In genomic region chr7:139993592-139993991, GRCh38 we compare ENCODE assay signal across 23 cellular contexts.
"Had no signal": no experiment of that assay in that cellular context is flagged by ENCODE, and none has a peak within 500 bp of the region (broad histone marks: within the 10 kb centered on the region; RNA-seq: fewer than 3 reads in every experiment).

No MANE protein-coding gene starts in this region.

- H3K36me3 Mint-ChIP-seq: naive B cell; natural killer cell treated with Interleukin-12 subunit alpha and Interleukin-12 subunit beta and Interleukin-15 and Interleukin-18, amount 100 ng/mL, for 72 hours; stimulated activated memory B cell treated with anti-CD40 and anti-IgM and Interleukin-4, amounts not matched to agents 10 μg/mL and 1 μg/mL and 100 μg/mL, for 72 hours had no signal

- FAIRE-seq: frontal cortex had no signal

- H3K4me1 ChIP-seq: prostate gland, spleen, transverse colon, upper lobe of right lung had no signal

- H3K27ac ChIP-seq: lower lobe of right lung, neutrophil, parathyroid adenoma, prostate gland, right atrium auricular region, skin epidermis, transverse colon, upper lobe of right lung had no signal

- H3K9ac ChIP-seq: parathyroid adenoma had no signal

- H3K36me3 ChIP-seq: lower lobe of right lung, prostate gland, right atrium auricular region, transverse colon, upper lobe of right lung, uterus had no signal

- DNase-seq: cortex of kidney; effector CD4-positive, alpha-beta T cell; immature natural killer cell; islet precursor cell; kidney glomerular epithelial cell; left ventricle myocardium superior; lower lobe of right lung; naive B cell; stimulated activated CD4-positive, alpha-beta T cell treated with anti-CD3 and anti-CD28 coated beads, Interleukin-4, amount 100 ng/mL, for 4 hours; stimulated activated naive CD8-positive, alpha-beta T cell treated with anti-CD3 and anti-CD28 coated beads, Interleukin-15, Interleukin-2, amounts not matched to agents 100 U/mL and 50 U/mL, for 24 hours; transverse colon; upper lobe of right lung; uterus had no signal

- H3K4me3 ChIP-seq: lower lobe of right lung, prostate gland, right atrium auricular region, skin epidermis, spleen, transverse colon, upper lobe of right lung, uterus had no signal

- H3K27me3 ChIP-seq: neutrophil, right atrium auricular region, spleen, transverse colon, upper lobe of right lung, uterus had no signal

- H3K4me3 Mint-ChIP-seq: immature natural killer cell; naive B cell; natural killer cell treated with Interleukin-12 subunit alpha and Interleukin-12 subunit beta and Interleukin-15 and Interleukin-18, amount 100 ng/mL, for 72 hours; neural crest cell; stimulated activated memory B cell treated with anti-CD40 and anti-IgM and Interleukin-4, amounts not matched to agents 10 μg/mL and 1 μg/mL and 100 μg/mL, for 72 hours had no signal

- H3K9me3 ChIP-seq: lower lobe of right lung, neutrophil, prostate gland, right atrium auricular region, spleen, transverse colon, upper lobe of right lung, uterus had no signal

- H3K27ac Mint-ChIP-seq: naive B cell; natural killer cell treated with Interleukin-12 subunit alpha and Interleukin-12 subunit beta and Interleukin-15 and Interleukin-18, amount 100 ng/mL, for 72 hours; stimulated activated memory B cell treated with anti-CD40 and anti-IgM and Interleukin-4, amounts not matched to agents 10 μg/mL and 1 μg/mL and 100 μg/mL, for 72 hours had no signal

- H3K79me2 ChIP-seq: parathyroid adenoma had no signal

- ATAC-seq: left ventricle myocardium superior; lower lobe of right lung; natural killer cell treated with Interleukin-12 subunit alpha and Interleukin-12 subunit beta and Interleukin-15 and Interleukin-18, amount 100 ng/mL, for 72 hours; stimulated activated memory B cell treated with anti-CD40 and anti-IgM and Interleukin-4, amounts not matched to agents 10 μg/mL and 1 μg/mL and 100 μg/mL, for 72 hours; stimulated activated naive CD8-positive, alpha-beta T cell treated with anti-CD3 and anti-CD28 coated beads, Interleukin-15, Interleukin-2, amounts not matched to agents 100 U/mL and 50 U/mL, for 24 hours; upper lobe of right lung had no signal

- H2AFZ ChIP-seq: parathyroid adenoma had no signal

- H3K27me3 Mint-ChIP-seq: natural killer cell treated with Interleukin-12 subunit alpha and Interleukin-12 subunit beta and Interleukin-15 and Interleukin-18, amount 100 ng/mL, for 72 hours; stimulated activated memory B cell treated with anti-CD40 and anti-IgM and Interleukin-4, amounts not matched to agents 10 μg/mL and 1 μg/mL and 100 μg/mL, for 72 hours had no signal

- H3K9me3 Mint-ChIP-seq: immature natural killer cell; naive B cell; natural killer cell treated with Interleukin-12 subunit alpha and Interleukin-12 subunit beta and Interleukin-15 and Interleukin-18, amount 100 ng/mL, for 72 hours; neural crest cell; stimulated activated memory B cell treated with anti-CD40 and anti-IgM and Interleukin-4, amounts not matched to agents 10 μg/mL and 1 μg/mL and 100 μg/mL, for 72 hours had no signal
